ENCODE assay signal across 12 cellular contexts in the genomic region with DNA sequence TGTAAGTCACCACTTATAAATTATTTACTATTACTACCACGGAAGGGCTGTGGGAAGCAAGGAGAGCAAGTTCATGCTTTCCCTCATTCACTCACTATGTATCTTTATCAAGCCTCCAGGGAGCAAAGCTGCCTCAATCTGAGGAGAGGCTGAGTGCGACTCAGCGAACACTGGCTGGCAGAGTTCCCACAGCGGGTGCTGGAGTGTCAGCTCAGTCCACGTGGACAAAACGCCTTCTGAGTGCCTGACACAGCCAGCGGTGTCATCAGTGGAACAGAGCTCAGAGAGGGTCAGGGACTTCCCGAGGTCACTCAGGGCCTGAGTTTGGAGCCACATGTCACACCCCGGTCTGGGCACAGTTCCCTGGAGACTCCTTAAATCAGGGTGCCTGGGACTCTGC. TPM values are rescaled to one million over a fixed set of nuclear protein-coding genes. Genes with fewer than 3 reads are reported as not detected.
DNase-seq lines count a peak whose midpoint lies in the region; ATAC-seq and TF ChIP-seq lines count a peak whose summit lies in the region.
"Had no signal": no experiment of that assay in that cellular context is flagged by ENCODE, and none has a peak within 500 bp of the region (broad histone marks: within the 10 kb centered on the region; RNA-seq: fewer than 3 reads in every experiment).

No MANE protein-coding gene starts in this region.

- peaks cover 9% of the 10 kb centered on the region for H3K27me3 Mint-ChIP-seq in glutamatergic neuron (ENCODE audit: unreplicated experiment)

- H3K4me3 Mint-ChIP-seq in glutamatergic neuron (ENCODE audit: unreplicated experiment) = no peak overlapping the region

- no peaks in the 10 kb centered on the region for H3K36me3 Mint-ChIP-seq in glutamatergic neuron (ENCODE audit: unreplicated experiment)

- TF ChIP-seq CTCF in fibroblast of mammary gland (conservative IDR thresholded peaks at IDR 0.05; ENCODE audit: control insufficient read depth, insufficient read depth, low read depth, low read length) = no peak
- TF ChIP-seq CTCF in omental fat pad (IDR thresholded peaks at IDR 0.05) = no peak
- no peak for TF ChIP-seq CTCF in glutamatergic neuron (IDR thresholded peaks at IDR 0.05; ENCODE audit: partially characterized antibody, unreplicated experiment)

- peaks cover 2% of the 10 kb centered on the region for H3K9me3 Mint-ChIP-seq in glutamatergic neuron (ENCODE audit: unreplicated experiment)

- DNase-seq in EL = peak; percentile 31
- DNase-seq in NCI-H2107 (lab: John Stamatoyannopoulos, UW) = peak; percentile 39
- DNase-seq in fibroblast of mammary gland (ENCODE audit: low read depth) = peak; percentile 58
- no peak for DNase-seq in omental fat pad (ENCODE audit: low spot score)
- DNase-seq in glutamatergic neuron = no peak
- DNase-seq: activated CD4-positive, alpha-beta T cell treated with anti-CD3 and anti-CD28 coated beads, Interleukin-2, amount 50 U/mL, for 48 hours; amniotic stem cell; esophagus squamous epithelium had no signal

- H3K4me3 ChIP-seq in fibroblast of mammary gland (ENCODE audit: control insufficient read depth, low read depth, low read length) = no peak overlapping the region
- H3K4me3 ChIP-seq: esophagus squamous epithelium, K562 had no signal

- H3K4me1 Mint-ChIP-seq in glutamatergic neuron (ENCODE audit: low read depth, unreplicated experiment) = peaks cover 18% of the 10 kb centered on the region

- ATAC-seq in omental fat pad (ENCODE audit: low FRiP score) (peak; percentile 18), HG03135 (IDR thresholded peaks at IDR 0.05; ENCODE audit: unreplicated experiment) (no peak), GM21367 (IDR thresholded peaks at IDR 0.05; ENCODE audit: unreplicated experiment) (no peak), HG02588 (IDR thresholded peaks at IDR 0.05; ENCODE audit: unreplicated experiment) (no peak)

- no peak overlapping the region for H3K27ac Mint-ChIP-seq in glutamatergic neuron (ENCODE audit: unreplicated experiment)

RNA-seq across cellular contexts. Expression of a gene that starts 16.9 kb away (rescaled TPM):
- total RNA-seq in omental fat pad = under 1 TPM in 2 of 4 donors, not detected in 2; 0.28 to 0.84 TPM
- 0.22 TPM for total RNA-seq in glutamatergic neuron (ENCODE audit: unreplicated experiment)
- total RNA-seq: esophagus squamous epithelium had no signal

RNA-seq across cellular contexts. Expression of a gene that starts 51.0 kb away (rescaled TPM):
- 100 to 1,000 TPM in 3 of 4 donors, 10 to 100 TPM in 1; 87.4 to 327 (median 154) TPM for total RNA-seq in omental fat pad
- total RNA-seq in glutamatergic neuron (ENCODE audit: unreplicated experiment) = 0.56 TPM

Comparison
In these comparisons a context has a peak if more than half of its experiments do, and no peak if none do; other contexts are left out.
1. DNase-seq: peak in EL (single experiment), NCI-H2107 (single experiment) and fibroblast of mammary gland (single experiment); none in omental fat pad (single experiment) and glutamatergic neuron (single experiment).
2. RNA of a gene that starts 51.0 kb away (total RNA-seq): 87.4 to 327 TPM in omental fat pad; 0.56 TPM in glutamatergic neuron (single experiment); every median in the first group is over 10 times any median in the second.